Comparison of ENCODE assay signal across 16 cellular contexts in genomic region chr12:123036471-123037285, GRCh38.
"Had no signal": no experiment of that assay in that cellular context is flagged by ENCODE, and none has a peak within 500 bp of the region (broad histone marks: within the 10 kb centered on the region; RNA-seq: fewer than 3 reads in every experiment).

No MANE protein-coding gene starts in this region.

- H3K4me3 ChIP-seq: coronary artery, esophagus squamous epithelium, lung, transverse colon had no signal

- H3K36me3 Mint-ChIP-seq: immature natural killer cell had no signal

- H3K27ac ChIP-seq: coronary artery, esophagus squamous epithelium, transverse colon had no signal

- H3K9me3 ChIP-seq: esophagus squamous epithelium, transverse colon had no signal

- ATAC-seq: left colon, SK-N-SH treated with all-trans-retinoic acid at 6 μM for 48 hours had no signal

- H3K9me3 Mint-ChIP-seq: activated CD4-positive, alpha-beta T cell treated with anti-CD3 and anti-CD28 coated beads, Interleukin-2, amount 10 ng/mL, durations not matched to agents 24 days and 14 days; activated T-helper 2 cell treated with anti-CD3 and anti-CD28 coated beads, Interferon-gamma antibody, Interleukin-2, Interleukin-4, amounts not matched to agents 10 μg/mL and 5 μg/mL and 100 μg/mL, durations not matched to agents 14 hours and 24 hours and 36 hours; immature natural killer cell had no signal

- H3K4me3 Mint-ChIP-seq: activated CD4-positive, alpha-beta T cell treated with anti-CD3 and anti-CD28 coated beads, Interleukin-2, amount 10 ng/mL, durations not matched to agents 24 days and 14 days; immature natural killer cell had no signal

- DNase-seq: activated CD4-positive, alpha-beta T cell treated with anti-CD3 and anti-CD28 coated beads, Interleukin-2, amount 10 ng/mL, durations not matched to agents 24 days and 14 days; activated CD4-positive, CD25-positive, alpha-beta regulatory T cell; activated naive CD4-positive, alpha-beta T cell treated with anti-CD3 and anti-CD28 coated beads, Interleukin-2, amount 50 U/mL, for 16 hours; amniotic stem cell; esophagus squamous epithelium; immature natural killer cell; left colon; midbrain; retina; stimulated activated CD4-positive, alpha-beta T cell treated with anti-CD3 and anti-CD28 coated beads, Interleukin-4, amount 100 ng/mL, for 1 hour; stimulated activated naive CD4-positive, alpha-beta T cell; transverse colon had no signal

- H3K27ac Mint-ChIP-seq: activated CD4-positive, alpha-beta T cell treated with anti-CD3 and anti-CD28 coated beads, Interleukin-2, amount 10 ng/mL, durations not matched to agents 24 days and 14 days; activated T-helper 2 cell treated with anti-CD3 and anti-CD28 coated beads, Interferon-gamma antibody, Interleukin-2, Interleukin-4, amounts not matched to agents 10 μg/mL and 5 μg/mL and 100 μg/mL, durations not matched to agents 14 hours and 24 hours and 36 hours had no signal

- H3K36me3 ChIP-seq: transverse colon had no signal

- H3K27me3 ChIP-seq: esophagus squamous epithelium, transverse colon had no signal
